ENCODE assay signal across 17 cellular contexts in the genomic region with DNA sequence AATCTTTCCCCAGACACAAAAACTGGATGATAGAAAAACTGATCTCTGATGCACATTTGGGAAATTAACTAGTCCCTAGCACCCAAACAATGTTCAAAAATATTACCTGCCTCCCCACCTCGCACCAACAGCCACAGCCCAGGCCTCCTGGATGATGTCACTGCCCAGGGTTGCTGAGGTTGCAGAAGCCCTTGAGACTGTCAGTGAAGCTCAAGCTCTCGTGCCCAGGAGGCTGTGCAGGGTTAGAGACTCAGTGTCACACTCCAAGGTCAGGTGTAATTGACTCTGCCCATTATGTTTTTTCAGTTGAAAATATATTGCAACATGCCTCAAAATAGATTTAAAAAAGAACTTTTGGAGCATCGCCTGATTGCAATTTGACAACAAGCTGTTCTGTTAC.
DNase-seq lines count a peak whose midpoint lies in the region; ATAC-seq lines count a peak whose summit lies in the region.
"Had no signal": no experiment of that assay in that cellular context is flagged by ENCODE, and none has a peak within 500 bp of the region (broad histone marks: within the 10 kb centered on the region; RNA-seq: fewer than 3 reads in every experiment).

No MANE protein-coding gene starts in this region.

- intact Hi-C loops in cardiac septum (cut with DNase I): no loop called here

- in situ Hi-C loops in SK-MEL-5 (cut with HindIII; ENCODE audit: low pct_unique_long_range_greater_than_20kb, low sequenced_read_pairs): no loop called here

- DNase-seq in DMS53 (lab: John Stamatoyannopoulos, UW) (peak; percentile 15), DMS53 treated with DMSO at 0.1 percent for 48 hours (lab: John Stamatoyannopoulos, UW; ENCODE audit: unreplicated experiment) (no peak), SK-MEL-5 (ENCODE audit: low read depth, low spot score) (peak; percentile 30), NCI-H1092 treated with DMSO at 0.1 percent for 48 hours (lab: John Stamatoyannopoulos, UW) (no peak), cardiac septum (ENCODE audit: low spot score) (no peak), COR-L47 (lab: John Stamatoyannopoulos, UW) (no peak)
- DNase-seq: ACHN; AML-193; BE2C; Caco-2; CD4-positive, alpha-beta T cell; CD8-positive, alpha-beta memory T cell; DMS 273 treated with DMSO at 0.1 percent for 48 hours; DND-41; GOT3; HFFc6 had no signal

- peak; percentile 14 for ATAC-seq in HG02610 (IDR thresholded peaks at IDR 0.05; ENCODE audit: unreplicated experiment)

Comparison
In these comparisons a context has a peak if more than half of its experiments do, and no peak if none do; other contexts are left out.
1. DNase-seq: peak in DMS53 (single experiment) and SK-MEL-5 (single experiment); none in DMS53 treated with DMSO at 0.1 percent for 48 hours (single experiment), NCI-H1092 treated with DMSO at 0.1 percent for 48 hours (single experiment), cardiac septum (single experiment) and COR-L47 (single experiment).